In the genomic region with DNA sequence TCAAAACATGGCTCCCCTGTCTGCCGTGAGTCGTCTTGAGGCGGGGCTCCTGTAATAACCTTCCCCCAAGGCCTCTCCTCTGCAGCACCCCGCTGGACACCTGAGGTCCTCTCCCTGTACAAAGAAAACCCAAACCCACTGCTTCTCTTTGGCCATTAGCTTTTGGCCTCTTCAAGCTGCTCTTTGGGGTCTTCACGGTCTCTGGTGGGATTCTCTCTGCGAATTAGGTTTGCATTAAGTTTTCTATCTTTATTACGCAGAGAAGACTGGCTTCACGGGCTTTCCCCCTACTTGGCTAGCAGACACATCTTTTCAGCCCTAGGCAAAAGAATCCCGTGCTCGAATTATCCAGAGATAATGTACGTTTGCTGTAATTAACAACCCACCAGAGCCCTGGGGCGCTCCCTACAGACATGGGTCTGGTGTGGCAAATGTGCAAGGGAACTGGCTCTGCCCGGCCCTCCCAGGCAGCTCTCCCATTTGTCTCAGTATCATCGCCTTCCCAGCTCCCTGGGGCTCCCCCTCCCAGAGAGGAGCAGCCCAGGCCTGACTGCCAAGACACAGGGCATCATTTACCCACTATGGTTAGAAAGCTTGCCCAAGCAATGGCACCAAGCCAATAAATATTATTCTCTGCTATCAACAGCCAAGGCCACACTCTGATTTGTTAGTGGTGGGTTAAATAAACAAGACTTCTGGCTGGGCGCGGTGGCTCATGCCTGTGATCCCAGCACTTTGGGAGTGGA, we compare ENCODE assay signal across 11 cellular contexts. TPM values are rescaled to one million over a fixed set of nuclear protein-coding genes. Genes with fewer than 3 reads are reported as not detected.
A peak's percentile ranks its signal among the peaks of the same experiment; 100 is the strongest.
DNase-seq lines count a peak whose midpoint lies in the region; ATAC-seq and TF ChIP-seq lines count a peak whose summit lies in the region.
"Had no signal": no experiment of that assay in that cellular context is flagged by ENCODE, and none has a peak within 500 bp of the region (broad histone marks: within the 10 kb centered on the region; RNA-seq: fewer than 3 reads in every experiment).

No MANE protein-coding gene starts in this region.

- POLR2A ChIA-PET in T-cell (lab: Charles Lee) = no interaction called here

- H3K9me3 Mint-ChIP-seq in T-cell = no peaks in the 10 kb centered on the region

- H3K4me2 ChIP-seq in mammary epithelial cell (ENCODE audit: insufficient read depth, low read depth, low read length) = peak overlapping the region; percentile 67

- H3K4me3 Mint-ChIP-seq in T-cell = no peak overlapping the region

- no peaks in the 10 kb centered on the region for H3K36me3 Mint-ChIP-seq in T-cell

- CTCF ChIA-PET in mammary epithelial cell (lab: Charles Lee; ENCODE audit: low non-redundant PET) = interaction anchor here (0.6 kb wide), 1 partner anchor 12 kb away, joined by 6 read pairs; no protein-coding TSS in a partner anchor
- CTCF ChIA-PET in T-cell (lab: Charles Lee) = no interaction called here

- TSS peak; percentile 95 for BruUV-seq in mammary epithelial cell (replicated peaks; lab: Mats Ljungman, UMichigan)

- dilution Hi-C loops in mammary epithelial cell (cut with HindIII; ENCODE audit: low sequenced_read_pairs) = loop anchor here (5.0 kb wide), 1 partner anchor 57 kb away; no protein-coding TSS in a partner anchor

- peaks cover 34% of the 10 kb centered on the region for H3K4me1 ChIP-seq in mammary epithelial cell (ENCODE audit: insufficient read depth, low read length)

- H3K9ac ChIP-seq in mammary epithelial cell (ENCODE audit: insufficient read depth, low read length) = peak overlapping the region; percentile 78

- in situ Hi-C loops in mammary epithelial cell (cut with MboI; ENCODE audit: low sequenced_read_pairs in 2 of 2) = no loop called here

- no peaks in the 10 kb centered on the region for H3K27me3 ChIP-seq in mammary epithelial cell (ENCODE audit: insufficient read depth, low read length)

- no peaks in the 10 kb centered on the region for H3K79me2 ChIP-seq in mammary epithelial cell (ENCODE audit: insufficient read depth, low read length)

- intact Hi-C loops in mammary epithelial cell (cut with micrococcal nuclease) = loop anchor here (1.0 kb wide), 2 partner anchors 11 to 17 kb away; no protein-coding TSS in a partner anchor

- no peaks in the 10 kb centered on the region for H3K36me3 ChIP-seq in mammary epithelial cell (ENCODE audit: insufficient read depth, low read length)
- H3K36me3 ChIP-seq: thoracic aorta had no signal

- no peaks in the 10 kb centered on the region for H3K4me1 Mint-ChIP-seq in T-cell

- no peak overlapping the region for H3K27ac Mint-ChIP-seq in T-cell

- H3K9me3 ChIP-seq in mammary epithelial cell (replicated peaks; ENCODE audit: insufficient read depth, low read length) = no peaks in the 10 kb centered on the region
- H3K9me3 ChIP-seq: thoracic aorta had no signal

- 6% methylated on average over 11 of the region's 16 CpGs for WGBS in mammary epithelial cell (ENCODE audit: low coverage, missing lambda C conversion rate)

- peak overlapping the region; percentile 96 for H3K27ac ChIP-seq in mammary epithelial cell (ENCODE audit: insufficient read depth, low read depth, low read length)
- H3K27ac ChIP-seq: thoracic aorta had no signal

- H3K4me3 ChIP-seq in mammary epithelial cell (replicated peaks in 1 of 3; ENCODE audit: insufficient read depth in 1 of 3, low read depth in 2 of 3, low read length in 3 of 3) = no peak overlapping the region
- H3K4me3 ChIP-seq: thoracic aorta had no signal

- TF ChIP-seq CTCF in mammary epithelial cell (conservative IDR thresholded peaks at IDR 0.05 in 1 of 2, IDR thresholded peaks at IDR 0.05 in 1 of 2; ENCODE audit: extremely low read depth in 1 of 2, insufficient read depth in 1 of 2, low read depth in 1 of 2, low read length in 2 of 2) = no peak

- ATAC-seq in GM21576 (IDR thresholded peaks at IDR 0.05; ENCODE audit: unreplicated experiment) = no peak
- ATAC-seq in T-cell (replicated peaks in 1 of 4) = no peak

- no peaks in the 10 kb centered on the region for H3K27me3 Mint-ChIP-seq in T-cell

- no peaks in the 10 kb centered on the region for H4K20me1 ChIP-seq in mammary epithelial cell (ENCODE audit: insufficient read depth, low read length)

- H2AFZ ChIP-seq in mammary epithelial cell (ENCODE audit: low read depth, low read length) = no peak overlapping the region

- DNase-seq in AG08396 (ENCODE audit: low spot score) (peak; percentile 62), M059J (ENCODE audit: low read depth) (peak; percentile 97), mammary epithelial cell (peak; percentile 89), medulla oblongata (ENCODE audit: extremely low spot score) (peak; percentile 38), HCEC 1CT (no peak), T-cell (no peak), activated gamma-delta T cell treated with Interleukin-2 at 50 U/mL for 16 hours (no peak)
- DNase-seq: NCI-H524 treated with DMSO at 0.1 percent for 48 hours; stimulated activated CD4-positive, alpha-beta T cell treated with anti-CD3 and anti-CD28 coated beads, Interleukin-12 subunit alpha, Interleukin-12 subunit beta, amount 100 ng/mL, for 4 hours had no signal

RNA-seq across cellular contexts. Expression of gene KLHDC4, which starts 24.7 kb away (rescaled TPM):
- total RNA-seq in M059J (2014; rRNA removed; shearing (Covaris generic)) = 7.9 and 14.7 TPM in 2 replicates
- 10 to 100 TPM; 21.7 to 39.0 TPM for total RNA-seq in mammary epithelial cell
- polyA plus RNA-seq in mammary epithelial cell = 17.0 TPM
- polyA minus RNA-seq in mammary epithelial cell = 45.1 TPM
- 100 to 1,000 TPM; 104 to 136 (median 116) TPM for total RNA-seq in T-cell

Comparison
In these comparisons a context has a peak if more than half of its experiments do, and no peak if none do; other contexts are left out.
1. DNase-seq: peak in AG08396 (single experiment), M059J (single experiment), mammary epithelial cell (single experiment) and medulla oblongata (single experiment); none in HCEC 1CT (single experiment), T-cell (0 of 34) and activated gamma-delta T cell treated with Interleukin-2 at 50 U/mL for 16 hours (single experiment).